Comparison of ENCODE assay signal across 8 cellular contexts in the genomic region with DNA sequence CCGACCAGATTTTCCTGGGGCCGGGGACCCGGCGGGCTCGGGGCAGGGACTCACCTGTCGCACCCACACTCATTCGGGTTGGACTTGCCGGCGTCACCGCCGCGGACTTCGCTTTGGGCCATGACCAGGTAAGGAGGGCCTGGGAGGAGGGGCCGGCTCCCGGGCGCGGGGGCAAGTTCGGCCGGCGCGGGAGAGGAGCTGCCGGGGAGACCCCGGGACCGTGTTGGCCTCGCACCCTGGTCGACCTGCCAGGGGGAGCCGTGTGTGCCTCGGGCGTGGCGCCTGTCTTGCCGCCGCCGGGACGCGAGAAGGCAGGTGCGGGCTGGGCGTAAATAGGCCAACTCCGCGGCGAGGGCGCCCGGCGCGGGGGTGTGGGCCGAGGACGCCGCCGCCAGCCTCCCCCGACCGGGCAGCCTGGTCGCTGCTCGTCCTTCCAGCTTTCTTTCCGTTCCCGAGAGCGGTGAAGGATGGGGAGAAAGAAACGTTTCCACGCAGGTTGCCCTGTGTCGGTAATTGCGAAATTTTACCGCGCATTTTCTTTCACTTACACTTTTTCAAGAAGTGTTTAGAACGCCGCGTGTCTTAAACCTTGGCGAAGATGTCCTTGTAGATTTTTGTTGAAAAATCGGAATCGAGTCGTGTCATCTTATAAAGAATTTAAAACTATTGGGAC. TPM values are rescaled to one million over a fixed set of nuclear protein-coding genes. Genes with fewer than 3 reads are reported as not detected.
A peak's percentile ranks its signal among the peaks of the same experiment; 100 is the strongest.
DNase-seq lines count a peak whose midpoint lies in the region; ATAC-seq and TF ChIP-seq lines count a peak whose summit lies in the region.

No MANE protein-coding gene starts in this region.

- ATAC-seq in HG03439 (IDR thresholded peaks at IDR 0.05; ENCODE audit: unreplicated experiment) = peak; percentile 8
- no peak for ATAC-seq in HG02759 (IDR thresholded peaks at IDR 0.05; ENCODE audit: unreplicated experiment)

- TF ChIP-seq CTCF in GM10266 (IDR thresholded peaks at IDR 0.05; ENCODE audit: control insufficient read depth, insufficient read depth, low read depth, missing control alignments) = no peak

- peak overlapping the region; percentile 98 for H3K27ac ChIP-seq in substantia nigra (ENCODE audit: low read depth, low read length, poor library complexity, severe bottlenecking)

- DNase-seq in GM10266 (ENCODE audit: extremely low spot score) (peak; percentile 19), mesenteric fat pad (ENCODE audit: low spot score) (peak; percentile 93), substantia nigra (lab: John Stamatoyannopoulos, UW) (peak in 11 of 49 donors; percentile 19 to 90 (median 45)), NCI-H1048 (lab: John Stamatoyannopoulos, UW) (no peak)
- DNase-seq in activated CD4-positive, alpha-beta T cell treated with anti-CD3 and anti-CD28 coated beads for 48 hours = peak; percentile 49
- peak; percentile 41 for DNase-seq in effector CD8-positive, alpha-beta T cell (lab: John Stamatoyannopoulos, UW)

RNA-seq across cellular contexts. Expression of gene USP1, which starts 0.6 kb away (rescaled TPM):
- total RNA-seq in mesenteric fat pad = 13.6 TPM
